1 cellular context compared by ENCODE assay signal in the genomic region with DNA sequence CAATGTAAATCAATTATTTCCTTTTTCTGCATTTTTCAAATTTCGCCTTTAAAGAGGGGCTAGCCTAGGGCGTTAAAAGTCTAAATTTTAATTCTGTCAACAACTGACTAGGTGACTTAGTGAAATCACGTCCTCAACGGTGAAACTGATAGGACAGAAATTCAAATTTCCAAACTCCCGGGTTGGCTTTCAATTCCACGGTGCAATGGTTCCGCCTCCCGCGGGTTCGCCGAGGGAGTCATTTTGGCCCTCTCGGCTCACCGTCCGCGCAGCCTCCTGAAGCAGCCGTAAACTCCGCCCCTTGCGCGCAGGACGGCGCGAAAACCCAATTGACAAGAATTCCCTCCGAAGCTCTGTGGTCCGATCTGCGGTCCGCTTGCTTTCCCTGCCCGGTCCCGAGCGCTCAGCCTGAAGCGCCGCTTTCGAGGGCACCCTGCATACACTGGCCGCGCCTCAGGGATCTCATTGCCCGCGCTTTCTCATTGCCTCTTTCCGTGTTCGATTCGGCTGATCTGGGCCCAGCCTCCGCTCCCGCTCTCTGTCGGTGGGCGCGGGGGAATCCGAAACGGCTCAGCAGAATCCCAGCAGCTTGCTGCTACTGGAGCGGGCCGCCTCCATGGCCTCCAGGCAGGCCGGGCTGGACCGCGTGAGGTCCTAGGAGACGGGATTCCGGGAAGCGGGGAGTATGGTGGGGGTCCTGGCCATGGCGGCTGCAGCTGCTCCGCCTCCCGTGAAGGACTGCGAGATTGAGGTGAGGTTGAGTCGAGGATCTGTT.
A peak's percentile ranks its signal among the peaks of the same experiment; 100 is the strongest.
TF ChIP-seq lines count a peak whose summit lies in the region.

Gene ATAD5, plus strand, starts transcription at position 304 of the 775 bp plus-strand sequence. Its CDS starts 382 bp downstream, at position 686.

TF ChIP-seq in HepG2, 621 proteins besides CTCF, POLR2A, EP300 and RAD21 (continued from another document and continues in another):
- TF ChIP-seq, protein P1, sequence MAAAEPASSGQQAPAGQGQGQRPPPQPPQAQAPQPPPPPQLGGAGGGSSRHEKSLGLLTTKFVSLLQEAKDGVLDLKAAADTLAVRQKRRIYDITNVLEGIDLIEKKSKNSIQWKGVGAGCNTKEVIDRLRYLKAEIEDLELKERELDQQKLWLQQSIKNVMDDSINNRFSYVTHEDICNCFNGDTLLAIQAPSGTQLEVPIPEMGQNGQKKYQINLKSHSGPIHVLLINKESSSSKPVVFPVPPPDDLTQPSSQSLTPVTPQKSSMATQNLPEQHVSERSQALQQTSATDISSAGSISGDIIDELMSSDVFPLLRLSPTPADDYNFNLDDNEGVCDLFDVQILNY (CRISPR knock-in tag; conservative IDR thresholded peaks at IDR 0.05): peak; percentile 99
- no peak for TF ChIP-seq DPF2 (CRISPR knock-in tag; IDR thresholded peaks at IDR 0.05; ENCODE audit: borderline replicate concordance, low read depth)
- TF ChIP-seq MTF2 (CRISPR knock-in tag; IDR thresholded peaks at IDR 0.05; ENCODE audit: borderline replicate concordance): no peak
- TF ChIP-seq, protein P2, sequence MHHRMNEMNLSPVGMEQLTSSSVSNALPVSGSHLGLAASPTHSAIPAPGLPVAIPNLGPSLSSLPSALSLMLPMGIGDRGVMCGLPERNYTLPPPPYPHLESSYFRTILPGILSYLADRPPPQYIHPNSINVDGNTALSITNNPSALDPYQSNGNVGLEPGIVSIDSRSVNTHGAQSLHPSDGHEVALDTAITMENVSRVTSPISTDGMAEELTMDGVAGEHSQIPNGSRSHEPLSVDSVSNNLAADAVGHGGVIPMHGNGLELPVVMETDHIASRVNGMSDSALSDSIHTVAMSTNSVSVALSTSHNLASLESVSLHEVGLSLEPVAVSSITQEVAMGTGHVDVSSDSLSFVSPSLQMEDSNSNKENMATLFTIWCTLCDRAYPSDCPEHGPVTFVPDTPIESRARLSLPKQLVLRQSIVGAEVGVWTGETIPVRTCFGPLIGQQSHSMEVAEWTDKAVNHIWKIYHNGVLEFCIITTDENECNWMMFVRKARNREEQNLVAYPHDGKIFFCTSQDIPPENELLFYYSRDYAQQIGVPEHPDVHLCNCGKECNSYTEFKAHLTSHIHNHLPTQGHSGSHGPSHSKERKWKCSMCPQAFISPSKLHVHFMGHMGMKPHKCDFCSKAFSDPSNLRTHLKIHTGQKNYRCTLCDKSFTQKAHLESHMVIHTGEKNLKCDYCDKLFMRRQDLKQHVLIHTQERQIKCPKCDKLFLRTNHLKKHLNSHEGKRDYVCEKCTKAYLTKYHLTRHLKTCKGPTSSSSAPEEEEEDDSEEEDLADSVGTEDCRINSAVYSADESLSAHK (CRISPR knock-in tag; IDR thresholded peaks at IDR 0.05; ENCODE audit: borderline replicate concordance): no peak
- TF ChIP-seq TSC22D2 (CRISPR knock-in tag; IDR thresholded peaks at IDR 0.05; ENCODE audit: borderline replicate concordance): 0 out of 2 replicates have a peak, but pooled peaks have one; percentile 72
- TF ChIP-seq MEIS1 (CRISPR knock-in tag; IDR thresholded peaks at IDR 0.05; ENCODE audit: borderline replicate concordance): peak; percentile 73; the same call in 1 of the 2 replicates
- TF ChIP-seq HNRNPL (IDR thresholded peaks at IDR 0.05; ENCODE audit: low read depth, low read length): no peak
- TF ChIP-seq PAWR (CRISPR knock-in tag; IDR thresholded peaks at IDR 0.05; ENCODE audit: borderline replicate concordance): no peak
- TF ChIP-seq NR0B2 (CRISPR knock-in tag; IDR thresholded peaks at IDR 0.05): peak; percentile 74; the same call in 1 of the 2 replicates
- TF ChIP-seq NFKBIZ (CRISPR knock-in tag; IDR thresholded peaks at IDR 0.05): no peak
- TF ChIP-seq ZNF496 (CRISPR knock-in tag; IDR thresholded peaks at IDR 0.05; ENCODE audit: insufficient replicate concordance): no peak
- no peak for TF ChIP-seq SRSF9 (IDR thresholded peaks at IDR 0.05; ENCODE audit: borderline replicate concordance, insufficient read depth, low read depth, low read length, poor library complexity, severe bottlenecking)
- peak; percentile 88; the same call in 1 of the 2 replicates for TF ChIP-seq ZNF598 (CRISPR knock-in tag; IDR thresholded peaks at IDR 0.05; ENCODE audit: borderline replicate concordance)
- no peak for TF ChIP-seq PCBP1 (IDR thresholded peaks at IDR 0.05; ENCODE audit: borderline replicate concordance, low read depth, low read length)
- peak; percentile 49; the same call in 1 of the 2 replicates for TF ChIP-seq PPARG (CRISPR knock-in tag; conservative IDR thresholded peaks at IDR 0.05)
- peak; percentile 75; the same call in 1 of the 2 replicates for TF ChIP-seq ZMAT3 (CRISPR knock-in tag; conservative IDR thresholded peaks at IDR 0.05)
- peak; percentile 28; the same call in 1 of the 2 replicates for TF ChIP-seq ZNF276 (CRISPR knock-in tag; IDR thresholded peaks at IDR 0.05; ENCODE audit: low read depth)
- TF ChIP-seq ZBTB20 (CRISPR knock-in tag; IDR thresholded peaks at IDR 0.05; ENCODE audit: borderline replicate concordance, low read depth): no peak
- TF ChIP-seq ZKSCAN5 (CRISPR knock-in tag; IDR thresholded peaks at IDR 0.05): no peak
- TF ChIP-seq NR2C2 (CRISPR knock-in tag; IDR thresholded peaks at IDR 0.05; ENCODE audit: borderline replicate concordance): peak; percentile 71; the same call in 1 of the 2 replicates
- peak; percentile 60; the same call in 1 of the 2 replicates for TF ChIP-seq FOXM1 (CRISPR knock-in tag; IDR thresholded peaks at IDR 0.05)
- no peak for TF ChIP-seq SMAD9 (CRISPR knock-in tag; IDR thresholded peaks at IDR 0.05)
- TF ChIP-seq ZSCAN9 (CRISPR knock-in tag; IDR thresholded peaks at IDR 0.05; ENCODE audit: borderline replicate concordance): peak; percentile 67; the same call in 1 of the 2 replicates
- no peak for TF ChIP-seq NONO (IDR thresholded peaks at IDR 0.05)
- TF ChIP-seq NONO (CRISPR knock-in tag; conservative IDR thresholded peaks at IDR 0.05): peak; percentile 87
- peak; percentile 80 to 82 for TF ChIP-seq HMGXB4 (CRISPR knock-in tag; IDR thresholded peaks at IDR 0.05; ENCODE audit: borderline replicate concordance in 1 of 2, low read depth in 1 of 2)
- peak; percentile 73 for TF ChIP-seq YY1 (IDR thresholded peaks at IDR 0.05; ENCODE audit: insufficient read depth, insufficient replicate concordance, low read depth, low read length)
- peak; percentile 77 for TF ChIP-seq DR1 (CRISPR knock-in tag; IDR thresholded peaks at IDR 0.05)
- no peak for TF ChIP-seq ZNF737 (CRISPR knock-in tag; IDR thresholded peaks at IDR 0.05; ENCODE audit: borderline replicate concordance)
- TF ChIP-seq PHF21A (CRISPR knock-in tag; IDR thresholded peaks at IDR 0.05): peak; percentile 73; the same call in 1 of the 2 replicates
- TF ChIP-seq SOX6 (IDR thresholded peaks at IDR 0.05): no peak
- TF ChIP-seq SOX6 (CRISPR knock-in tag; IDR thresholded peaks at IDR 0.05): peak; percentile 53; the same call in 1 of the 2 replicates
- no peak for TF ChIP-seq NCOA5 (CRISPR knock-in tag; IDR thresholded peaks at IDR 0.05)
- peak; percentile 90; the same call in 1 of the 2 replicates for TF ChIP-seq ZNF788 (CRISPR knock-in tag; IDR thresholded peaks at IDR 0.05; ENCODE audit: borderline replicate concordance)
- peak; percentile 75; the same call in 1 of the 2 replicates for TF ChIP-seq ARID2 (CRISPR knock-in tag; IDR thresholded peaks at IDR 0.05; ENCODE audit: borderline replicate concordance)
- TF ChIP-seq MYPOP (CRISPR knock-in tag; IDR thresholded peaks at IDR 0.05): peak; percentile 73
- peak; percentile 78 for TF ChIP-seq THAP9 (CRISPR knock-in tag; IDR thresholded peaks at IDR 0.05; ENCODE audit: borderline replicate concordance)
- TF ChIP-seq ZMYM4 (CRISPR knock-in tag; IDR thresholded peaks at IDR 0.05): peak; percentile 92
- no peak for TF ChIP-seq RARA (CRISPR knock-in tag; IDR thresholded peaks at IDR 0.05)
- peak; percentile 85 for TF ChIP-seq DMAP1 (CRISPR knock-in tag; IDR thresholded peaks at IDR 0.05)
- TF ChIP-seq, protein P3, sequence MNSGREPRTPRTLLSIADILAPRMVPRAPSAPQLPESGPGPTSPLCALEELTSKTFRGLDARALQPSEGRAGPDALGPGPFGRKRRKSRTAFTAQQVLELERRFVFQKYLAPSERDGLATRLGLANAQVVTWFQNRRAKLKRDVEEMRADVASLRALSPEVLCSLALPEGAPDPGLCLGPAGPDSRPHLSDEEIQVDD (CRISPR knock-in tag; IDR thresholded peaks at IDR 0.05; ENCODE audit: borderline replicate concordance): no peak
- TF ChIP-seq ZNF740 (CRISPR knock-in tag; IDR thresholded peaks at IDR 0.05): no peak
- TF ChIP-seq CREBL2 (CRISPR knock-in tag; IDR thresholded peaks at IDR 0.05; ENCODE audit: borderline replicate concordance): no peak; the same call in 1 of the 2 replicates
- no peak for TF ChIP-seq ZNF674 (CRISPR knock-in tag; IDR thresholded peaks at IDR 0.05; ENCODE audit: low read depth)
- peak; percentile 75; the same call in 1 of the 2 replicates for TF ChIP-seq RELA (CRISPR knock-in tag; IDR thresholded peaks at IDR 0.05)
